Comparison of ENCODE assay signal across 2 cellular contexts in the genomic region with DNA sequence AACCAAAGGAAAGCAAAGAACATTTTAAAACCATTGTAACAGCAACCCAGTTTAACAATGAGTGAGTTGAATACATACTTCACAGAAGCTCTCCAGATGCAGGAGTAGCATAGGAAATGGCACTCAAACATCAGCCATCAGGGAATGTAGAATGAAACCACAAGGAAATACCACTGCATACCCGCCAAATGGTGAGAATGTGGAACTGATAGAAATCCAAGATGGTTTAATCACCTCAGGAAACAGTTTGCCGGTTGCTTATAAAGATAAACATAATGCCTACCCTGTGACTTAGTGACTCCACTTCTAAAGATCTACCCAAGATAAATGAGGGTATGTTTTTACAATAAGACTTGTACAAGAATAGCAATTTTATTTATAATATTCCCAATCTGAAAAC.
TF ChIP-seq lines count a peak whose summit lies in the region.

No MANE protein-coding gene starts in this region.

TF ChIP-seq in IMR-90, 13 proteins besides CTCF, POLR2A, EP300 and RAD21:
- TF ChIP-seq MAZ (IDR thresholded peaks at IDR 0.05; ENCODE audit: borderline replicate concordance, low read depth, low read length) (no peak), BHLHE40 (IDR thresholded peaks at IDR 0.05; ENCODE audit: low read depth, low read length) (no peak), CHD1 (IDR thresholded peaks at IDR 0.05; ENCODE audit: low read depth, low read length) (no peak), SMC3 (IDR thresholded peaks at IDR 0.05; ENCODE audit: low read depth, low read length) (no peak), MAFK (IDR thresholded peaks at IDR 0.05; ENCODE audit: low read depth, low read length) (no peak), RCOR1 (IDR thresholded peaks at IDR 0.05; ENCODE audit: insufficient replicate concordance, low read length) (no peak), CEBPB (IDR thresholded peaks at IDR 0.05; ENCODE audit: low read depth, low read length) (no peak), FOS (IDR thresholded peaks at IDR 0.05; ENCODE audit: low read depth, low read length) (no peak), RFX5 (IDR thresholded peaks at IDR 0.05; ENCODE audit: low read depth, low read length) (no peak), MXI1 (IDR thresholded peaks at IDR 0.05; ENCODE audit: borderline replicate concordance, low read depth, low read length) (no peak), NFE2L2 (IDR thresholded peaks at IDR 0.05; ENCODE audit: low read depth, low read length) (no peak)
- TF ChIP-seq, protein P1, sequence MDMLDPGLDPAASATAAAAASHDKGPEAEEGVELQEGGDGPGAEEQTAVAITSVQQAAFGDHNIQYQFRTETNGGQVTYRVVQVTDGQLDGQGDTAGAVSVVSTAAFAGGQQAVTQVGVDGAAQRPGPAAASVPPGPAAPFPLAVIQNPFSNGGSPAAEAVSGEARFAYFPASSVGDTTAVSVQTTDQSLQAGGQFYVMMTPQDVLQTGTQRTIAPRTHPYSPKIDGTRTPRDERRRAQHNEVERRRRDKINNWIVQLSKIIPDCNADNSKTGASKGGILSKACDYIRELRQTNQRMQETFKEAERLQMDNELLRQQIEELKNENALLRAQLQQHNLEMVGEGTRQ (IDR thresholded peaks at IDR 0.05; ENCODE audit: low read depth, low read length) = no peak
- TF ChIP-seq, protein P2, sequence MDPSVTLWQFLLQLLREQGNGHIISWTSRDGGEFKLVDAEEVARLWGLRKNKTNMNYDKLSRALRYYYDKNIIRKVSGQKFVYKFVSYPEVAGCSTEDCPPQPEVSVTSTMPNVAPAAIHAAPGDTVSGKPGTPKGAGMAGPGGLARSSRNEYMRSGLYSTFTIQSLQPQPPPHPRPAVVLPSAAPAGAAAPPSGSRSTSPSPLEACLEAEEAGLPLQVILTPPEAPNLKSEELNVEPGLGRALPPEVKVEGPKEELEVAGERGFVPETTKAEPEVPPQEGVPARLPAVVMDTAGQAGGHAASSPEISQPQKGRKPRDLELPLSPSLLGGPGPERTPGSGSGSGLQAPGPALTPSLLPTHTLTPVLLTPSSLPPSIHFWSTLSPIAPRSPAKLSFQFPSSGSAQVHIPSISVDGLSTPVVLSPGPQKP (IDR thresholded peaks at IDR 0.05; ENCODE audit: borderline replicate concordance, low read depth, low read length) = no peak

TF ChIP-seq in endothelial cell of umbilical vein, 7 proteins besides CTCF, POLR2A, EP300 and RAD21:
- TF ChIP-seq POLR2AphosphoS5 (IDR thresholded peaks at IDR 0.05; ENCODE audit: insufficient read depth, low read depth, low read length) (peak; percentile 95), JUN (IDR thresholded peaks at IDR 0.05; ENCODE audit: borderline replicate concordance, insufficient read depth, insufficient read length, low read depth) (peak; percentile 85), GATA2 (IDR thresholded peaks at IDR 0.05; ENCODE audit: insufficient read depth, insufficient read length, low read depth, low read length) (peak; percentile 99), EZH2 (IDR thresholded peaks at IDR 0.05; ENCODE audit: borderline replicate concordance, low read depth, low read length, severe bottlenecking) (no peak), FOS (IDR thresholded peaks at IDR 0.05; ENCODE audit: borderline replicate concordance, insufficient read depth, low read length) (peak; percentile 84)
- TF ChIP-seq, protein P3, sequence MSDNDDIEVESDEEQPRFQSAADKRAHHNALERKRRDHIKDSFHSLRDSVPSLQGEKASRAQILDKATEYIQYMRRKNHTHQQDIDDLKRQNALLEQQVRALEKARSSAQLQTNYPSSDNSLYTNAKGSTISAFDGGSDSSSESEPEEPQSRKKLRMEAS (IDR thresholded peaks at IDR 0.05; ENCODE audit: insufficient read depth, insufficient read length) = no peak
